ENCODE assay signal across 19 cellular contexts in genomic region chr19:33297401-33298145, GRCh38. TPM values are rescaled to one million over a fixed set of nuclear protein-coding genes. Genes with fewer than 3 reads are reported as not detected.
A peak's percentile ranks its signal among the peaks of the same experiment; 100 is the strongest.
DNase-seq lines count a peak whose midpoint lies in the region; TF ChIP-seq lines count a peak whose summit lies in the region.
"Had no signal": no experiment of that assay in that cellular context is flagged by ENCODE, and none has a peak within 500 bp of the region (broad histone marks: within the 10 kb centered on the region; RNA-seq: fewer than 3 reads in every experiment).

No MANE protein-coding gene starts in this region.

- no peak overlapping the region for H3K14ac ChIP-seq in neuronal stem cell (ENCODE audit: low read length)

- no peak overlapping the region for H3K18ac ChIP-seq in neuronal stem cell (ENCODE audit: low read length)

- peak overlapping the region; percentile 5 for H3K9ac ChIP-seq in neuronal stem cell (ENCODE audit: low read depth, low read length, poor library complexity)

- H3K4me3 ChIP-seq in breast epithelium (no peak overlapping the region), neuronal stem cell (ENCODE audit: low read length in 2 of 2) (no peak overlapping the region), vagina (no peak overlapping the region)
- H3K4me3 ChIP-seq in CD4-positive, alpha-beta memory T cell (ENCODE audit: low read length in 2 of 2): no peak overlapping the region
- H3K4me3 ChIP-seq: pancreas, SK-N-MC had no signal

- no peak overlapping the region for H3K27ac Mint-ChIP-seq in MCF 10A (ENCODE audit: low read depth, unreplicated experiment)
- H3K27ac Mint-ChIP-seq in CD4-positive, alpha-beta memory T cell: no peak overlapping the region
- H3K27ac Mint-ChIP-seq: activated CD4-positive, alpha-beta T cell treated with anti-CD3 and anti-CD28 coated beads, Interleukin-2, amount 10 ng/mL, durations not matched to agents 7 days and 5 days; activated naive CD8-positive, alpha-beta T cell had no signal

- no peak overlapping the region for H4K91ac ChIP-seq in neuronal stem cell (ENCODE audit: low read depth, low read length, poor library complexity)

- no peak overlapping the region for H3K4me3 Mint-ChIP-seq in MCF 10A (ENCODE audit: unreplicated experiment)
- H3K4me3 Mint-ChIP-seq in CD4-positive, alpha-beta memory T cell: no peak overlapping the region
- H3K4me3 Mint-ChIP-seq: activated CD4-positive, alpha-beta T cell treated with anti-CD3 and anti-CD28 coated beads, Interleukin-2, amount 10 ng/mL, durations not matched to agents 7 days and 5 days; activated naive CD8-positive, alpha-beta T cell had no signal

- H3K4ac ChIP-seq in neuronal stem cell (ENCODE audit: low read length): no peak overlapping the region

- H3K27me3 ChIP-seq in breast epithelium (no peaks in the 10 kb centered on the region), neuronal stem cell (ENCODE audit: control insufficient read depth in 3 of 3, insufficient read depth in 3 of 3, low read depth in 1 of 3, low read length in 3 of 3) (peaks cover 14 to 85% (median 31%) of the 10 kb centered on the region in 3 experiments), vagina (no peaks in the 10 kb centered on the region)
- H3K27me3 ChIP-seq in CD4-positive, alpha-beta memory T cell (ENCODE audit: insufficient read depth, low read length): no peaks in the 10 kb centered on the region
- H3K27me3 ChIP-seq: pancreas had no signal

- H3K79me1 ChIP-seq in neuronal stem cell (ENCODE audit: low read depth, low read length): no peaks in the 10 kb centered on the region

- H3K4me2 ChIP-seq in neuronal stem cell (ENCODE audit: insufficient read depth, low read length, poor library complexity, severe bottlenecking): no peak overlapping the region

- WGBS in neuronal stem cell (ENCODE audit: extremely low coverage in 2 of 2, insufficient read length in 2 of 2, insufficient replicate concordance in 1 of 2), 2 donors: no CpG with 5 or more reads among the region's 11 CpGs

- H3K23ac ChIP-seq in neuronal stem cell (ENCODE audit: low read depth, low read length, poor library complexity): no peak overlapping the region

- BruUV-seq in MCF 10A (replicated peaks; lab: Mats Ljungman, UMichigan): no TSS peak

- peaks cover 8% of the 10 kb centered on the region for H3K4me1 Mint-ChIP-seq in MCF 10A (ENCODE audit: insufficient read depth, unreplicated experiment)
- peaks cover 0 to 12% (median 3%) of the 10 kb centered on the region in 4 donors for H3K4me1 Mint-ChIP-seq in CD4-positive, alpha-beta memory T cell
- H3K4me1 Mint-ChIP-seq: activated CD4-positive, alpha-beta T cell treated with anti-CD3 and anti-CD28 coated beads, Interleukin-2, amount 10 ng/mL, durations not matched to agents 7 days and 5 days had no signal

- H2AFZ ChIP-seq in neuronal stem cell (ENCODE audit: low read length): no peak overlapping the region

- no peak overlapping the region for H2AK5ac ChIP-seq in neuronal stem cell (ENCODE audit: low read depth, low read length)

- H3K27ac ChIP-seq in breast epithelium (peak overlapping the region; percentile 19 to 93), neuronal stem cell (replicated peaks; ENCODE audit: low read length) (no peak overlapping the region), vagina (peak overlapping the region; percentile 83)
- no peak overlapping the region for H3K27ac ChIP-seq in CD4-positive, alpha-beta memory T cell (ENCODE audit: low read depth, low read length)
- H3K27ac ChIP-seq: pancreas, SK-N-MC had no signal

- DNase-seq in breast epithelium (ENCODE audit: low spot score in 2 of 2): peak in 1 of 2 donors; percentile 41
- DNase-seq in MCF 10A (ENCODE audit: unreplicated experiment): no peak
- DNase-seq in epidermal melanocyte (ENCODE audit: insufficient read length, low spot score): peak; percentile 12
- no peak for DNase-seq in neuronal stem cell (ENCODE audit: low spot score)
- no peak for DNase-seq in vagina (ENCODE audit: extremely low spot score in 2 of 2)
- no peak for DNase-seq in CD4-positive, alpha-beta memory T cell
- no peak for DNase-seq in NCI-H1105 (lab: John Stamatoyannopoulos, UW)
- no peak for DNase-seq in HT-29 (ENCODE audit: low spot score)
- DNase-seq: activated CD4-positive, alpha-beta T cell treated with anti-CD3 and anti-CD28 coated beads, Interleukin-2, amount 10 ng/mL, durations not matched to agents 7 days and 5 days; activated T-cell treated with anti-CD3 and anti-CD28 coated beads, Interleukin-2, amount 50 U/mL, for 1 hour; EL; NCI-H1930; OCI-M1; stimulated activated CD4-positive, alpha-beta T cell treated with anti-CD3 and anti-CD28 coated beads, Interleukin-12 subunit alpha, Interleukin-12 subunit beta, amount 100 ng/mL, for 4 hours; stimulated activated naive CD8-positive, alpha-beta T cell treated with anti-CD3 and anti-CD28 coated beads, Interleukin-15, Interleukin-2, amounts not matched to agents 100 U/mL and 50 U/mL, for 24 hours had no signal

- H3K36me3 ChIP-seq in breast epithelium (no peaks in the 10 kb centered on the region), neuronal stem cell (replicated peaks in 1 of 2; ENCODE audit: control insufficient read depth in 2 of 2, insufficient read depth in 2 of 2, low read length in 2 of 2) (no peaks in the 10 kb centered on the region), vagina (no peaks in the 10 kb centered on the region)
- H3K36me3 ChIP-seq in CD4-positive, alpha-beta memory T cell (ENCODE audit: insufficient read depth, low read length): no peaks in the 10 kb centered on the region
- H3K36me3 ChIP-seq: pancreas had no signal

- no peak for TF ChIP-seq CTCF in breast epithelium (IDR thresholded peaks at IDR 0.05)
- TF ChIP-seq CTCF in MCF 10A (IDR thresholded peaks at IDR 0.05; ENCODE audit: unreplicated experiment): no peak
- TF ChIP-seq CTCF in vagina (IDR thresholded peaks at IDR 0.05): no peak

- POLR2A ChIA-PET in MCF 10A (lab: Yijun Ruan, JAX): interaction anchor here (0.8 to 8.3 kb wide), 5 partner anchors 10 to 79 kb away, joined by 3 to 110 read pairs (median 4); partner anchors contain the start of gene CEBPG
- POLR2A ChIA-PET in CD4-positive, alpha-beta memory T cell (lab: Charles Lee; ENCODE audit: partially characterized antibody): no interaction called here

- H4K8ac ChIP-seq in neuronal stem cell (ENCODE audit: low read depth, low read length): no peak overlapping the region

- no peaks in the 10 kb centered on the region for H3K27me3 Mint-ChIP-seq in MCF 10A (ENCODE audit: insufficient read depth, unreplicated experiment)
- H3K27me3 Mint-ChIP-seq in CD4-positive, alpha-beta memory T cell: peaks cover 15 to 18% of the 10 kb centered on the region in 2 donors

- H3K36me3 Mint-ChIP-seq in MCF 10A (ENCODE audit: insufficient read depth, unreplicated experiment): no peaks in the 10 kb centered on the region
- no peaks in the 10 kb centered on the region for H3K36me3 Mint-ChIP-seq in CD4-positive, alpha-beta memory T cell
- H3K36me3 Mint-ChIP-seq: activated naive CD8-positive, alpha-beta T cell had no signal

- CTCF ChIA-PET in MCF 10A (lab: Yijun Ruan, JAX): interaction anchor here (0.7 to 2.8 kb wide), 6 partner anchors 54 to 480 kb away, joined by 3 to 10 read pairs (median 4); no protein-coding TSS in a partner anchor
- CTCF ChIA-PET in CD4-positive, alpha-beta memory T cell (lab: Charles Lee; ENCODE audit: partially characterized antibody): no interaction called here

- no peak overlapping the region for H2BK12ac ChIP-seq in neuronal stem cell (ENCODE audit: low read length)

- no peak overlapping the region for H2BK5ac ChIP-seq in neuronal stem cell (ENCODE audit: low read length)

- H3K4me1 ChIP-seq in breast epithelium (peaks cover 3 to 25% of the 10 kb centered on the region in 2 donors), neuronal stem cell (ENCODE audit: control insufficient read depth in 2 of 2, insufficient read depth in 1 of 2, low read depth in 1 of 2, low read length in 2 of 2) (peaks cover 3 to 11% of the 10 kb centered on the region in 2 donors), vagina (peaks cover 80% of the 10 kb centered on the region)
- peaks cover 11% of the 10 kb centered on the region for H3K4me1 ChIP-seq in CD4-positive, alpha-beta memory T cell (ENCODE audit: insufficient read depth, low read length)

- TF ChIP-seq POLR2A in breast epithelium (IDR thresholded peaks at IDR 0.05) (no peak), vagina (IDR thresholded peaks at IDR 0.05) (no peak)

- intact Hi-C loops in breast epithelium (cut with DNase I; ENCODE audit: low total_unique reads): no loop called here
- intact Hi-C loops in MCF 10A (cut with micrococcal nuclease): no loop called here
- intact Hi-C loops in vagina (cut with DNase I): no loop called here
- intact Hi-C loops in CD4-positive, alpha-beta memory T cell (cut with micrococcal nuclease): no loop called here

- H2BK120ac ChIP-seq in neuronal stem cell (ENCODE audit: low read depth, low read length): no peak overlapping the region

- no peaks in the 10 kb centered on the region for H3K9me3 ChIP-seq in breast epithelium
- no peaks in the 10 kb centered on the region for H3K9me3 ChIP-seq in neuronal stem cell (replicated peaks in 1 of 2; ENCODE audit: control insufficient read depth in 2 of 2, insufficient read depth in 1 of 2, low read depth in 1 of 2, low read length in 2 of 2)
- H3K9me3 ChIP-seq in vagina: no peaks in the 10 kb centered on the region
- H3K9me3 ChIP-seq in CD4-positive, alpha-beta memory T cell (ENCODE audit: control insufficient read depth in 1 of 2, low read length in 2 of 2): no peaks in the 10 kb centered on the region
- H3K9me3 ChIP-seq: pancreas had no signal

- no peaks in the 10 kb centered on the region for H3K9me3 Mint-ChIP-seq in MCF 10A (ENCODE audit: unreplicated experiment)
- H3K9me3 Mint-ChIP-seq in CD4-positive, alpha-beta memory T cell: no peaks in the 10 kb centered on the region
- H3K9me3 Mint-ChIP-seq: activated CD4-positive, alpha-beta T cell treated with anti-CD3 and anti-CD28 coated beads, Interleukin-2, amount 10 ng/mL, durations not matched to agents 7 days and 5 days had no signal

- H2BK15ac ChIP-seq in neuronal stem cell (ENCODE audit: low read length): no peak overlapping the region

RNA-seq across cellular contexts. Expression of gene CEBPA, which starts 4.8 kb away (rescaled TPM):
- total RNA-seq in breast epithelium: 100 to 1,000 TPM in 1 of 3 donors, 10 to 100 TPM in 2; 35.1 to 263 (median 67.5) TPM
- 4.7 and 6.2 TPM in 2 replicates for total RNA-seq in MCF 10A (2022)
- 0.78 TPM for polyA plus RNA-seq in neuronal stem cell (2013, experiment 1 of 2)
- 0.96 TPM for polyA plus RNA-seq in neuronal stem cell (2013, experiment 2 of 2)
- 38.3 TPM for total RNA-seq in vagina
- 1 to 10 TPM; 2.3 to 2.4 TPM for total RNA-seq in CD4-positive, alpha-beta memory T cell
- polyA plus RNA-seq in CD4-positive, alpha-beta memory T cell: under 1 TPM; 0.20 to 0.94 TPM
- total RNA-seq in HT-29 (2014; rRNA removed; shearing (Covaris generic)): 16.9 and 21.3 TPM in 2 replicates
- polyA plus RNA-seq: fibroblast of lung had no signal

Comparison
In these comparisons a context has a peak if more than half of its experiments do, and no peak if none do; other contexts are left out.
1. H3K27ac ChIP-seq: peak in breast epithelium (2 of 2) and vagina (single experiment); none in neuronal stem cell (single experiment) and CD4-positive, alpha-beta memory T cell (single experiment).